In the genomic region with DNA sequence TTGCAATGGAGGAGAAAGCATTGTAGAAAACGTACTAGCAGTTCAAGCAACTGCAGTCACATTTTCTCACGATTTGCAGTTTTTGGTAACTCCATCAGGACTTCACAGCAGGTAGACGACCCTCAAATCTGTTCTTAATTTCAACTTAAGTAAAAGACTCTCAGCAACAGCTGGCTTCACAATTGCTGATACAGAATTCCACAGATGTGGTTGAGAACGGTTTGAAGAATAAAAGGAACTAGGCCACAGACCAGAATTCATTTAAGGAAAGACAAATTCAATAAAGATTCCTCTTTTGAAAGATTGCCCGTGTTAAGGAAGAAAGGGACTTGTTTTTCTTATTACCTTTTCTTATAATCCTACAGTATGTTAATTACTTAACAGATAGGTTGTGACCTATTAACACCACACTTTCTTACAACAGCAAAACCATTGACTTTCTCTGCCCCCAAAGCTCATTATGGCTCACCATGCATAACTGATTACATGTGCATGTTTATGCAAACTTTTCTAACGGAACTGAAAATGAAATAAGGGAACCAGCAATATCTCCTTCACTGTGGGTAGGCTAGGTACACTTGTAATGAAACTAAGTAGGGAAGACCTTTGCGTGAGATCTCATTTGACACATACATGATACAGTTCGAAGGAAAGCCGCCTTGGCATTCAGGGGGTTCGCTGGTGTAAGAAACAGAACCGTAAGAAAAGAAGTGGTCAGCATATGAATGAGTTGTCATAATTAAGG, we compare ENCODE assay signal across 9 cellular contexts. TPM values are rescaled to one million over a fixed set of nuclear protein-coding genes. Genes with fewer than 3 reads are reported as not detected.
DNase-seq lines count a peak whose midpoint lies in the region; ATAC-seq and TF ChIP-seq lines count a peak whose summit lies in the region.
"Had no signal": no experiment of that assay in that cellular context is flagged by ENCODE, and none has a peak within 500 bp of the region (broad histone marks: within the 10 kb centered on the region; RNA-seq: fewer than 3 reads in every experiment).

No MANE protein-coding gene starts in this region.

- ATAC-seq in HG03135 (IDR thresholded peaks at IDR 0.05; ENCODE audit: unreplicated experiment) = peak; percentile 90

- no peak for TF ChIP-seq CTCF in GM10248 (IDR thresholded peaks at IDR 0.05; ENCODE audit: control extremely low read depth, extremely low read depth, low read depth, missing control alignments)
- no peak for TF ChIP-seq CTCF in GM20000 (IDR thresholded peaks at IDR 0.05; ENCODE audit: extremely low read depth, missing control alignments)
- TF ChIP-seq CTCF in uterus (IDR thresholded peaks at IDR 0.05) = no peak

- H3K9me3 ChIP-seq in uterus = no peaks in the 10 kb centered on the region

- no peaks in the 10 kb centered on the region for H3K36me3 ChIP-seq in uterus

- no peak overlapping the region for H3K4me3 ChIP-seq in uterus

- peak; percentile 74 for DNase-seq in GM10248 (ENCODE audit: extremely low spot score)
- peak; percentile 79 for DNase-seq in GM20000 (ENCODE audit: low spot score)
- DNase-seq in SKM-1 (lab: John Stamatoyannopoulos, UW; ENCODE audit: unreplicated experiment) = peak; percentile 70
- DNase-seq in uterus = no peak
- no peak for DNase-seq in activated naive CD4-positive, alpha-beta T cell treated with Interleukin-2 at 50 U/mL for 16 hours
- DNase-seq in inferior parietal cortex (ENCODE audit: extremely low spot score) = no peak
- DNase-seq in stimulated activated CD4-positive, alpha-beta T cell treated with anti-CD3 and anti-CD28 coated beads, Interleukin-15, amount 100 ng/mL, for 24 hours = no peak

- POLR2A ChIA-PET in GM10248 (lab: Yijun Ruan, JAX) = no interaction called here

- intact Hi-C loops in uterus (cut with DNase I; ENCODE audit: low total_unique reads) = no loop called here

- no peak overlapping the region for H3K27ac ChIP-seq in uterus
- H3K27ac ChIP-seq: C4-2B had no signal

- CTCF ChIA-PET in GM10248 (lab: Yijun Ruan, JAX) = interaction anchor here (0.7 to 2.1 kb wide), 3 partner anchors 11 to 19 kb away, joined by 3 to 5 read pairs (median 3); no protein-coding TSS in a partner anchor

- no peaks in the 10 kb centered on the region for H3K4me1 ChIP-seq in uterus

- no peak for TF ChIP-seq POLR2A in uterus (IDR thresholded peaks at IDR 0.05)

- H3K27me3 ChIP-seq in uterus = no peaks in the 10 kb centered on the region

RNA-seq across cellular contexts. Expression of gene ZNF516, which starts 4.7 kb away (rescaled TPM):
- 100 to 1,000 TPM in 1 of 4 donors, 10 to 100 TPM in 3; 29.4 to 177 (median 65.7) TPM for total RNA-seq in uterus

Comparison
In these comparisons a context has a peak if more than half of its experiments do, and no peak if none do; other contexts are left out.
1. DNase-seq: peak in GM10248 (single experiment), GM20000 (single experiment) and SKM-1 (single experiment); none in uterus (0 of 2), activated naive CD4-positive, alpha-beta T cell treated with Interleukin-2 at 50 U/mL for 16 hours (single experiment), inferior parietal cortex (single experiment) and stimulated activated CD4-positive, alpha-beta T cell treated with anti-CD3 and anti-CD28 coated beads, Interleukin-15, amount 100 ng/mL, for 24 hours (single experiment).